12 cellular contexts compared by ENCODE assay signal in the genomic region with DNA sequence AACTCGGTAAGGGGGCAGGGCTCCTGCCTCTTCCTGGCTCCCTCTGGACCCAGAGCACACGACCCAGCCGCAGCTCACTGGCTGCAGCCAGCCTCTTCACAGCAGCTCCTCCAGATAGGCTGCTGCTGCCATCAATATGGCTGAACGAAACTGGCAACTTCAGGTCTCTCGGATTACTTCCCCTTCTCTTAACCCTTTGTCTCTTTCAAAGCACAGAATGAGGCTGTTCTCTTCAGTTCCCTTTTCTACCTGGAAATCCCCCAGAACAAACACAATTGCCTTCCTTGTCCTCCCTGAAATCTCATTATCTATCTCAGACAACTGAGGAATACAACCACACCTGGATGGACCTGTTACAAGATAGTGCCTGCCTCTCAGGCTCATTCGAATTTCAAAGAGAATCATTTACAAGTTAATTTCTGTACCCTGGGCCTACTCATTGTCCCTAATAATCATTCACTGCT.
DNase-seq lines count a peak whose midpoint lies in the region; ATAC-seq and TF ChIP-seq lines count a peak whose summit lies in the region.
"Had no signal": no experiment of that assay in that cellular context is flagged by ENCODE, and none has a peak within 500 bp of the region (broad histone marks: within the 10 kb centered on the region; RNA-seq: fewer than 3 reads in every experiment).

No MANE protein-coding gene starts in this region.

- no peak overlapping the region for H3K4me3 Mint-ChIP-seq in progenitor cell of endocrine pancreas (ENCODE audit: low read depth)
- H3K4me3 Mint-ChIP-seq: natural killer cell treated with Interleukin-12 subunit alpha and Interleukin-12 subunit beta and Interleukin-15 and Interleukin-18, amount 100 ng/mL, for 72 hours had no signal

- no peaks in the 10 kb centered on the region for H3K27me3 Mint-ChIP-seq in progenitor cell of endocrine pancreas
- H3K27me3 Mint-ChIP-seq: natural killer cell treated with Interleukin-12 subunit alpha and Interleukin-12 subunit beta and Interleukin-15 and Interleukin-18, amount 100 ng/mL, for 72 hours had no signal

- peak; percentile 98 for ATAC-seq in GM21390 (IDR thresholded peaks at IDR 0.05; ENCODE audit: unreplicated experiment)
- peak; percentile 100 for ATAC-seq in HG03159 (IDR thresholded peaks at IDR 0.05; ENCODE audit: unreplicated experiment)
- ATAC-seq: natural killer cell treated with Interleukin-12 subunit alpha and Interleukin-12 subunit beta and Interleukin-15 and Interleukin-18, amount 100 ng/mL, for 72 hours had no signal

- TF ChIP-seq CTCF in GM13976 (IDR thresholded peaks at IDR 0.05; ENCODE audit: borderline replicate concordance, control extremely low read depth, extremely low read depth, insufficient read depth, missing control alignments) (no peak), progenitor cell of endocrine pancreas (IDR thresholded peaks at IDR 0.05; ENCODE audit: unreplicated experiment) (no peak)

- peaks cover 52% of the 10 kb centered on the region for H3K4me1 Mint-ChIP-seq in progenitor cell of endocrine pancreas (ENCODE audit: low read depth)

- in situ Hi-C loops in GM13976 (cut with MboI; ENCODE audit: low sequenced_read_pairs, unreplicated experiment) = no loop called here

- H3K9me3 Mint-ChIP-seq in progenitor cell of endocrine pancreas (ENCODE audit: low read depth) = peaks cover 11% of the 10 kb centered on the region

- DNase-seq in GM13976 (ENCODE audit: low spot score) (peak; percentile 68), astrocyte of the hippocampus (ENCODE audit: low read depth, low spot score) (peak; percentile 15), progenitor cell of endocrine pancreas (ENCODE audit: low spot score, unreplicated experiment) (no peak), ecto neural progenitor cell (ENCODE audit: low spot score) (no peak), SKM-1 treated with dmso at 0.1 percent for 144 hours (lab: John Stamatoyannopoulos, UW; ENCODE audit: unreplicated experiment) (no peak), EL (no peak)
- DNase-seq: C1 segment of cervical spinal cord, esophagus squamous epithelium, SJCRH30 had no signal

- no peaks in the 10 kb centered on the region for H3K36me3 Mint-ChIP-seq in progenitor cell of endocrine pancreas (ENCODE audit: insufficient read depth)

- no peak overlapping the region for H3K27ac Mint-ChIP-seq in progenitor cell of endocrine pancreas
- H3K27ac Mint-ChIP-seq: natural killer cell treated with Interleukin-12 subunit alpha and Interleukin-12 subunit beta and Interleukin-15 and Interleukin-18, amount 100 ng/mL, for 72 hours had no signal

Comparison
In these comparisons a context has a peak if more than half of its experiments do, and no peak if none do; other contexts are left out.
1. DNase-seq: peak in GM13976 (single experiment) and astrocyte of the hippocampus (single experiment); none in progenitor cell of endocrine pancreas (single experiment), ecto neural progenitor cell (single experiment), SKM-1 treated with dmso at 0.1 percent for 144 hours (single experiment) and EL (single experiment).